Comparison of ENCODE assay signal across 14 cellular contexts in genomic region chr18:49876536-49876935, GRCh38.
DNase-seq lines count a peak whose midpoint lies in the region; ATAC-seq and TF ChIP-seq lines count a peak whose summit lies in the region.
"Had no signal": no experiment of that assay in that cellular context is flagged by ENCODE, and none has a peak within 500 bp of the region (broad histone marks: within the 10 kb centered on the region; RNA-seq: fewer than 3 reads in every experiment).

No MANE protein-coding gene starts in this region.

- no peak overlapping the region for H3K27ac ChIP-seq in aorta (ENCODE audit: low read depth in 1 of 2, low read length in 2 of 2)
- H3K27ac ChIP-seq: A549 had no signal

- H3K27me3 ChIP-seq in aorta (ENCODE audit: control insufficient read depth in 1 of 2, insufficient read depth in 2 of 2, low read length in 1 of 2) (no peaks in the 10 kb centered on the region), H7 (ENCODE audit: control insufficient read depth, insufficient read depth, low read length) (no peaks in the 10 kb centered on the region)

- ATAC-seq in aorta (ENCODE audit: low FRiP score) (peak; percentile 53), GM19397 (IDR thresholded peaks at IDR 0.05; ENCODE audit: unreplicated experiment) (no peak)
- ATAC-seq: A549, HCT116, HepG2 had no signal

- 81 to 89% methylated on average over 4 of the region's 4 CpGs for WGBS in aorta, 2 donors

- DNase-seq in choroid plexus epithelial cell (ENCODE audit: low read depth) (peak; percentile 18), fibroblast of the aortic adventitia (ENCODE audit: low read depth) (peak; percentile 68), skeletal muscle cell (ENCODE audit: low read depth) (peak; percentile 29), aorta (no peak), H7 (no peak), foreskin fibroblast (no peak)
- DNase-seq: Caco-2; CD8-positive, alpha-beta memory T cell; DND-41; GDM1 had no signal

- H3K36me3 ChIP-seq in aorta (ENCODE audit: control insufficient read depth in 1 of 2, insufficient read depth in 2 of 2, low read length in 1 of 2) (no peaks in the 10 kb centered on the region), H7 (replicated peaks; ENCODE audit: control insufficient read depth, insufficient read depth, low read length) (no peaks in the 10 kb centered on the region; the same call in 1 of the 2 replicates)

- no peaks in the 10 kb centered on the region for H3K4me1 ChIP-seq in aorta (ENCODE audit: control insufficient read depth in 1 of 2, insufficient read depth in 2 of 2, low read length in 2 of 2)
- H3K4me1 ChIP-seq: A549, Caco-2 had no signal

- no peak for TF ChIP-seq CTCF in choroid plexus epithelial cell (conservative IDR thresholded peaks at IDR 0.05; ENCODE audit: low read depth, low read length)
- TF ChIP-seq CTCF in fibroblast of the aortic adventitia (IDR thresholded peaks at IDR 0.05; ENCODE audit: insufficient read depth, low read length): no peak
- no peak for TF ChIP-seq CTCF in foreskin fibroblast (IDR thresholded peaks at IDR 0.05; ENCODE audit: low read depth, low read length)

- intact Hi-C loops in aorta (cut with DNase I): no loop called here

- H3K4me3 ChIP-seq in choroid plexus epithelial cell (ENCODE audit: low read depth, low read length): no peak overlapping the region
- no peak overlapping the region for H3K4me3 ChIP-seq in fibroblast of the aortic adventitia (ENCODE audit: low read depth, low read length)
- no peak overlapping the region for H3K4me3 ChIP-seq in skeletal muscle cell (ENCODE audit: low read depth, low read length)
- H3K4me3 ChIP-seq in aorta (ENCODE audit: low read length in 2 of 2): no peak overlapping the region
- H3K4me3 ChIP-seq in H7 (ENCODE audit: insufficient read depth, low read depth, low read length): no peak overlapping the region
- H3K4me3 ChIP-seq in foreskin fibroblast (ENCODE audit: low read depth in 1 of 2, low read length in 2 of 2): no peak overlapping the region
- H3K4me3 ChIP-seq: A549 had no signal

- no peaks in the 10 kb centered on the region for H3K9me3 ChIP-seq in aorta (ENCODE audit: control insufficient read depth, low read length)
- H3K9me3 ChIP-seq: A549, Caco-2 had no signal

Comparison
In these comparisons a context has a peak if more than half of its experiments do, and no peak if none do; other contexts are left out.
1. DNase-seq: peak in choroid plexus epithelial cell (single experiment), fibroblast of the aortic adventitia (single experiment) and skeletal muscle cell (single experiment); none in aorta (0 of 2), H7 (single experiment) and foreskin fibroblast (0 of 2).